9 cellular contexts compared by ENCODE assay signal in genomic region chr20:50575869-50576720, GRCh38.
DNase-seq lines count a peak whose midpoint lies in the region; ATAC-seq and TF ChIP-seq lines count a peak whose summit lies in the region.
"Had no signal": no experiment of that assay in that cellular context is flagged by ENCODE, and none has a peak within 500 bp of the region (broad histone marks: within the 10 kb centered on the region; RNA-seq: fewer than 3 reads in every experiment).

No MANE protein-coding gene starts in this region.

- no peak overlapping the region for H2BK15ac ChIP-seq in mesendoderm (replicated peaks; ENCODE audit: low read depth)

- H2BK5ac ChIP-seq in mesendoderm (ENCODE audit: low read length), result no peak overlapping the region

- no peak overlapping the region for H4K8ac ChIP-seq in mesendoderm (ENCODE audit: low read depth, low read length)

- H3K27ac ChIP-seq in 22Rv1 (no peak overlapping the region), mesendoderm (ENCODE audit: low read depth, low read length) (no peak overlapping the region)
- H3K27ac ChIP-seq: neutrophil had no signal

- CTCF ChIA-PET in activated CD4-positive, alpha-beta memory T cell treated with anti-CD3 and anti-CD28 coated beads, Interleukin-2, amount 10 ng/mL, durations not matched to agents 7 days and 5 days (lab: Charles Lee), result interaction anchor here (0.8 to 7.9 kb wide), 19 partner anchors 8 to 390 kb away, joined by 3 to 61 read pairs (median 6); partner anchors contain the start of genes CEBPB and PTPN1

- no peaks in the 10 kb centered on the region for H3K27me3 ChIP-seq in mesendoderm (ENCODE audit: insufficient read depth, low read length, poor library complexity)
- H3K27me3 ChIP-seq: neutrophil had no signal

- H3K23ac ChIP-seq in mesendoderm (ENCODE audit: low read length), result no peak overlapping the region

- POLR2A ChIA-PET in activated CD4-positive, alpha-beta memory T cell treated with anti-CD3 and anti-CD28 coated beads, Interleukin-2, amount 10 ng/mL, durations not matched to agents 7 days and 5 days (lab: Charles Lee), result interaction anchor here (1.1 to 2.1 kb wide), 2 partner anchors 62 to 65 kb away, joined by 7 to 8 read pairs; partner anchors contain the start of gene PTPN1

- H3K27me3 Mint-ChIP-seq in activated CD4-positive, alpha-beta memory T cell treated with anti-CD3 and anti-CD28 coated beads, Interleukin-2, amount 10 ng/mL, durations not matched to agents 7 days and 5 days, result no peaks in the 10 kb centered on the region

- H3K4me2 ChIP-seq in mesendoderm (ENCODE audit: low read length), result no peak overlapping the region

- no peak for ATAC-seq in HG02970 (IDR thresholded peaks at IDR 0.05; ENCODE audit: low FRiP score, unreplicated experiment)

- H3K9me3 Mint-ChIP-seq in activated CD4-positive, alpha-beta memory T cell treated with anti-CD3 and anti-CD28 coated beads, Interleukin-2, amount 10 ng/mL, durations not matched to agents 7 days and 5 days, result no peaks in the 10 kb centered on the region

- H3K36me3 ChIP-seq in mesendoderm (ENCODE audit: control insufficient read depth, insufficient read depth, low read length), result peaks cover 11% of the 10 kb centered on the region

- H3K18ac ChIP-seq in mesendoderm (ENCODE audit: low read length), result no peak overlapping the region

- H3K4me1 ChIP-seq in mesendoderm (ENCODE audit: control insufficient read depth, low read depth, low read length), result peaks cover 3% of the 10 kb centered on the region

- TF ChIP-seq CTCF in 22Rv1 (IDR thresholded peaks at IDR 0.05), result peak; percentile 78
- peak; percentile 74 for TF ChIP-seq CTCF in GM13976 (IDR thresholded peaks at IDR 0.05; ENCODE audit: borderline replicate concordance, control extremely low read depth, extremely low read depth, insufficient read depth, missing control alignments)

- WGBS in mesendoderm (ENCODE audit: extremely low coverage, insufficient coverage, low lambda C conversion rate), result no CpG with 5 or more reads among the region's 12 CpGs

- in situ Hi-C loops in GM13976 (cut with MboI; ENCODE audit: low sequenced_read_pairs, unreplicated experiment), result loop anchor here (10.0 kb wide), 2 partner anchors 111 to 391 kb away; no protein-coding TSS in a partner anchor

- no peak overlapping the region for H3K4me3 ChIP-seq in mesendoderm (ENCODE audit: low read length)

- H3K4me1 Mint-ChIP-seq in activated CD4-positive, alpha-beta memory T cell treated with anti-CD3 and anti-CD28 coated beads, Interleukin-2, amount 10 ng/mL, durations not matched to agents 7 days and 5 days, result peaks cover 21% of the 10 kb centered on the region

- peaks cover 73% of the 10 kb centered on the region for H3K36me3 Mint-ChIP-seq in activated CD4-positive, alpha-beta memory T cell treated with anti-CD3 and anti-CD28 coated beads, Interleukin-2, amount 10 ng/mL, durations not matched to agents 7 days and 5 days (ENCODE audit: low read depth)

- H4K5ac ChIP-seq in mesendoderm (ENCODE audit: low read length), result no peak overlapping the region

- H2BK120ac ChIP-seq in mesendoderm (ENCODE audit: low read depth, low read length), result no peak overlapping the region

- no peaks in the 10 kb centered on the region for H3K79me2 ChIP-seq in mesendoderm (ENCODE audit: control insufficient read depth, insufficient read depth, low read length)

- peaks cover 3% of the 10 kb centered on the region for H3K79me1 ChIP-seq in mesendoderm (ENCODE audit: low read length)

- no peak overlapping the region for H3K4me3 Mint-ChIP-seq in activated CD4-positive, alpha-beta memory T cell treated with anti-CD3 and anti-CD28 coated beads, Interleukin-2, amount 10 ng/mL, durations not matched to agents 7 days and 5 days

- H3K4ac ChIP-seq in mesendoderm (ENCODE audit: low read depth, low read length), result no peak overlapping the region

- H3K27ac Mint-ChIP-seq in activated CD4-positive, alpha-beta memory T cell treated with anti-CD3 and anti-CD28 coated beads, Interleukin-2, amount 10 ng/mL, durations not matched to agents 7 days and 5 days, result no peak overlapping the region

- DNase-seq in GM13976 (ENCODE audit: low spot score) (no peak), NCI-H2227 (lab: John Stamatoyannopoulos, UW; ENCODE audit: unreplicated experiment) (peak; percentile 43), ecto neural progenitor cell (ENCODE audit: low spot score) (peak; percentile 68), mesendoderm (peak; percentile 64)
- DNase-seq in activated CD4-positive, alpha-beta memory T cell treated with anti-CD3 and anti-CD28 coated beads, Interleukin-2, amount 10 ng/mL, durations not matched to agents 7 days and 5 days, result peak; percentile 73
- peak; percentile 18 to 33 for DNase-seq in stimulated activated CD8-positive, alpha-beta memory T cell treated with anti-CD3 and anti-CD28 coated beads, Interleukin-4, amount 100 ng/mL, for 4 hours (ENCODE audit: low read depth in 2 of 2, low spot score in 1 of 2)

- H2AK5ac ChIP-seq in mesendoderm (ENCODE audit: low read length), result no peak overlapping the region

- H3K56ac ChIP-seq in mesendoderm (ENCODE audit: low read length), result no peak overlapping the region

- H3K9ac ChIP-seq in mesendoderm (ENCODE audit: low read length), result no peak overlapping the region
